Comparison of ENCODE assay signal across 10 cellular contexts in the genomic region with DNA sequence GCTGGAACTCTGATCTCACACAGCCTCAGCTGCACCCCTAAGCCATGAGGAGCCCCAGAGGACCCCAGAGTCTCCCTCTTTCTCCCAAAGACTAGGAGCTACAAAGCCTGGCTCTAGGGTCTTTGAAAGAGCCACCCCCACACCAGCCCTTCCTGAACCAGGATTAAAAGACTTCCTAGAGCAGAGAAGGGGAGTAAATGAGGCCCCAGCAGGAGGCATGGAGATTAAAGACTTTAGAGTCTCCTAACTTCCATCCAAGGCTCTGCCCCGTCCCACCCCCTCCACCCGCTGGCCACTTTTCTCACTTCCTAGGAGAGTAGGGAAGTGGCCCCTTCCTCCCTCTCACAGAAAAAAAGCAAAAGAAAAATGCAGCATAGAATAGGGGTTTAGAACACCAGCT. TPM values are rescaled to one million over a fixed set of nuclear protein-coding genes. Genes with fewer than 3 reads are reported as not detected.
DNase-seq lines count a peak whose midpoint lies in the region; TF ChIP-seq lines count a peak whose summit lies in the region.
"Had no signal": no experiment of that assay in that cellular context is flagged by ENCODE, and none has a peak within 500 bp of the region (broad histone marks: within the 10 kb centered on the region; RNA-seq: fewer than 3 reads in every experiment).

No MANE protein-coding gene starts in this region.

- peaks cover 19% of the 10 kb centered on the region for H3K27me3 ChIP-seq in suprapubic skin
- no peaks in the 10 kb centered on the region for H3K27me3 ChIP-seq in testis
- H3K27me3 ChIP-seq: SJSA1 had no signal

- intact Hi-C loops in testis (cut with DNase I; ENCODE audit: low total_unique reads) = no loop called here

- POLR2A ChIA-PET in activated CD4-positive, alpha-beta T cell treated with anti-CD3 and anti-CD28 coated beads, Interleukin-2, amount 10 ng/mL, durations not matched to agents 7 days and 5 days (lab: Charles Lee) = no interaction called here

- TF ChIP-seq CTCF in suprapubic skin (IDR thresholded peaks at IDR 0.05) (no peak), testis (IDR thresholded peaks at IDR 0.05) (no peak)

- WGBS in suprapubic skin = 43% methylated on average over 2 of the region's 2 CpGs
- 30 to 42% methylated on average over 2 of the region's 2 CpGs for WGBS in testis, 2 donors

- peaks cover 49% of the 10 kb centered on the region for H3K36me3 Mint-ChIP-seq in activated CD4-positive, alpha-beta T cell treated with anti-CD3 and anti-CD28 coated beads, Interleukin-2, amount 10 ng/mL, durations not matched to agents 7 days and 5 days (ENCODE audit: low read depth)
- no peaks in the 10 kb centered on the region for H3K36me3 Mint-ChIP-seq in activated naive CD8-positive, alpha-beta T cell

- no peaks in the 10 kb centered on the region for H3K9me3 Mint-ChIP-seq in activated CD4-positive, alpha-beta T cell treated with anti-CD3 and anti-CD28 coated beads, Interleukin-2, amount 10 ng/mL, durations not matched to agents 7 days and 5 days
- H3K9me3 Mint-ChIP-seq in activated naive CD8-positive, alpha-beta T cell (ENCODE audit: low read depth) = no peaks in the 10 kb centered on the region

- TF ChIP-seq POLR2A in suprapubic skin (IDR thresholded peaks at IDR 0.05) = no peak
- TF ChIP-seq POLR2A in testis (IDR thresholded peaks at IDR 0.05) = no peak

- TF ChIP-seq EP300 in suprapubic skin (IDR thresholded peaks at IDR 0.05) = no peak

- H3K4me3 Mint-ChIP-seq in activated CD4-positive, alpha-beta T cell treated with anti-CD3 and anti-CD28 coated beads, Interleukin-2, amount 10 ng/mL, durations not matched to agents 7 days and 5 days = peak overlapping the region; percentile 98
- H3K4me3 Mint-ChIP-seq in activated naive CD8-positive, alpha-beta T cell = peak overlapping the region; percentile 95

- peak overlapping the region; percentile 87 for H3K27ac Mint-ChIP-seq in activated CD4-positive, alpha-beta T cell treated with anti-CD3 and anti-CD28 coated beads, Interleukin-2, amount 10 ng/mL, durations not matched to agents 7 days and 5 days
- H3K27ac Mint-ChIP-seq in activated naive CD8-positive, alpha-beta T cell = peak overlapping the region; percentile 95

- H3K36me3 ChIP-seq in suprapubic skin (no peaks in the 10 kb centered on the region), testis (ENCODE audit: low read depth, missing control alignments) (no peaks in the 10 kb centered on the region)

- H3K9me3 ChIP-seq in suprapubic skin = no peaks in the 10 kb centered on the region
- H3K9me3 ChIP-seq in testis = no peaks in the 10 kb centered on the region
- H3K9me3 ChIP-seq: SJSA1 had no signal

- CTCF ChIA-PET in activated CD4-positive, alpha-beta T cell treated with anti-CD3 and anti-CD28 coated beads, Interleukin-2, amount 10 ng/mL, durations not matched to agents 7 days and 5 days (lab: Charles Lee) = interaction anchor here (0.6 to 1.3 kb wide), 3 partner anchors 40 to 169 kb away, joined by 3 to 7 read pairs (median 3); no protein-coding TSS in a partner anchor

- peaks cover 16% of the 10 kb centered on the region for H3K27me3 Mint-ChIP-seq in activated CD4-positive, alpha-beta T cell treated with anti-CD3 and anti-CD28 coated beads, Interleukin-2, amount 10 ng/mL, durations not matched to agents 7 days and 5 days
- no peaks in the 10 kb centered on the region for H3K27me3 Mint-ChIP-seq in activated naive CD8-positive, alpha-beta T cell

- H3K4me1 ChIP-seq in suprapubic skin = peaks cover 42% of the 10 kb centered on the region
- peaks cover 4% of the 10 kb centered on the region for H3K4me1 ChIP-seq in testis

- H3K4me3 ChIP-seq in suprapubic skin = peak overlapping the region; percentile 71
- H3K4me3 ChIP-seq in testis = peak overlapping the region in 1 of 2 donors; percentile 55

- DNase-seq in activated CD4-positive, alpha-beta T cell treated with anti-CD3 and anti-CD28 coated beads, Interleukin-2, amount 10 ng/mL, durations not matched to agents 7 days and 5 days = no peak
- DNase-seq in activated CD4-positive, alpha-beta T cell treated with anti-CD3 and anti-CD28 coated beads for 1 hour = no peak
- peak; percentile 77 for DNase-seq in iPS-NIHi7 (ENCODE audit: extremely low spot score)
- DNase-seq in suprapubic skin (ENCODE audit: low spot score in 2 of 2) = no peak
- DNase-seq in testis = no peak
- DNase-seq in NCI-H1092 (lab: John Stamatoyannopoulos, UW) = no peak
- no peak for DNase-seq in NCI-H1048 (lab: John Stamatoyannopoulos, UW)
- DNase-seq: foreskin melanocyte had no signal

- H3K27ac ChIP-seq in suprapubic skin (peak overlapping the region; percentile 31), testis (no peak overlapping the region)
- H3K27ac ChIP-seq: SJSA1 had no signal

- peaks cover 59% of the 10 kb centered on the region for H3K4me1 Mint-ChIP-seq in activated CD4-positive, alpha-beta T cell treated with anti-CD3 and anti-CD28 coated beads, Interleukin-2, amount 10 ng/mL, durations not matched to agents 7 days and 5 days
- H3K4me1 Mint-ChIP-seq in activated naive CD8-positive, alpha-beta T cell (ENCODE audit: low read depth) = peaks cover 57% of the 10 kb centered on the region

RNA-seq across cellular contexts. Expression of gene PREX1, which starts 1.7 kb away (rescaled TPM):
- total RNA-seq in activated CD4-positive, alpha-beta T cell treated with anti-CD3 and anti-CD28 coated beads, Interleukin-2, amount 10 ng/mL, durations not matched to agents 7 days and 5 days = 10 to 100 TPM; 81.0 to 86.1 TPM
- total RNA-seq in suprapubic skin (10 to 100 TPM in 2 of 4 donors, 1 to 10 TPM in 2; 4.7 to 15.1 (median 10.2) TPM), testis (10 to 100 TPM; 27.1 to 36.5 TPM)
- polyA plus RNA-seq in testis (ENCODE audit: insufficient read depth, low read depth, low replicate concordance) = 18.0 TPM
